In the genomic region with DNA sequence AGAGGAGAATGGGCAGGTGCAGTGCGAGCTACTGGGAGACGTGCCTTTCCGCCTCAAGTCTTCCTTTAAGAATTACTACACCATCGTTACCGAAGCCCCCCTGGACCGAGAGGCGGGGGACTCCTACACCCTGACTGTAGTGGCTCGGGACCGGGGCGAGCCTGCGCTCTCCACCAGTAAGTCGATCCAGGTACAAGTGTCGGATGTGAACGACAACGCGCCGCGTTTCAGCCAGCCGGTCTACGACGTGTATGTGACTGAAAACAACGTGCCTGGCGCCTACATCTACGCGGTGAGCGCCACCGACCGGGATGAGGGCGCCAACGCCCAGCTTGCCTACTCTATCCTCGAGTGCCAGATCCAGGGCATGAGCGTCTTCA, we compare ENCODE assay signal across 9 cellular contexts. TPM values are rescaled to one million over a fixed set of nuclear protein-coding genes. Genes with fewer than 3 reads are reported as not detected.
DNase-seq lines count a peak whose midpoint lies in the region; ATAC-seq lines count a peak whose summit lies in the region.
"Had no signal": no experiment of that assay in that cellular context is flagged by ENCODE, and none has a peak within 500 bp of the region (broad histone marks: within the 10 kb centered on the region; RNA-seq: fewer than 3 reads in every experiment).

No MANE protein-coding gene starts in this region.

- peaks cover 40 to 63% (median 41%) of the 10 kb centered on the region in 5 donors for H3K27me3 ChIP-seq in subcutaneous abdominal adipose tissue (ENCODE audit: control insufficient read depth in 5 of 5, insufficient read depth in 4 of 5, low read length in 5 of 5)

- ATAC-seq in GM18909 (IDR thresholded peaks at IDR 0.05; ENCODE audit: poor library complexity, unreplicated experiment) (no peak), GM21825 (IDR thresholded peaks at IDR 0.05; ENCODE audit: unreplicated experiment) (no peak), GM18868 (IDR thresholded peaks at IDR 0.05; ENCODE audit: unreplicated experiment) (no peak)

- no peak overlapping the region for H3K9ac ChIP-seq in subcutaneous abdominal adipose tissue (ENCODE audit: low read length in 5 of 5)

- H3K9me3 ChIP-seq in iPS-18c (ENCODE audit: control insufficient read depth, insufficient read depth, low read length) (no peaks in the 10 kb centered on the region), subcutaneous abdominal adipose tissue (ENCODE audit: control insufficient read depth in 5 of 5, low read length in 5 of 5) (peaks cover 0 to 2% (median 0%) of the 10 kb centered on the region in 5 donors)

- H3K36me3 Mint-ChIP-seq in activated T-helper 1 cell treated with anti-CD3 and anti-CD28 coated beads, Interleukin-12 subunit alpha, Interleukin-12 subunit beta, Interleukin-2, Interleukin-4 antibody, amounts not matched to agents 30 ng/mL and 10 ng/mL and 1 ng/mL, durations not matched to agents 14 hours and 24 hours and 36 hours (ENCODE audit: low read depth), result no peaks in the 10 kb centered on the region

- H3K27ac Mint-ChIP-seq in activated T-helper 1 cell treated with anti-CD3 and anti-CD28 coated beads, Interleukin-12 subunit alpha, Interleukin-12 subunit beta, Interleukin-2, Interleukin-4 antibody, amounts not matched to agents 30 ng/mL and 10 ng/mL and 1 ng/mL, durations not matched to agents 14 hours and 24 hours and 36 hours, result peak overlapping the region; percentile 40
- H3K27ac Mint-ChIP-seq: CD4-positive, CD25-positive, alpha-beta regulatory T cell had no signal

- H3K27ac ChIP-seq in subcutaneous abdominal adipose tissue (ENCODE audit: low read depth, low read length), result no peak overlapping the region

- intact Hi-C loops in activated T-helper 1 cell treated with anti-CD3 and anti-CD28 coated beads, Interleukin-12 subunit alpha, Interleukin-12 subunit beta, Interleukin-2, Interleukin-4 antibody, amounts not matched to agents 30 ng/mL and 10 ng/mL and 1 ng/mL, durations not matched to agents 14 hours and 24 hours and 36 hours (cut with micrococcal nuclease), result no loop called here

- H3K4me3 ChIP-seq in iPS-18c (ENCODE audit: insufficient read depth, low read depth, low read length) (peak overlapping the region; percentile 72), subcutaneous abdominal adipose tissue (ENCODE audit: low read depth in 1 of 5, low read length in 5 of 5) (peak overlapping the region in 3 of 5 donors; percentile 29 to 69 (median 34))

- H3K4me1 Mint-ChIP-seq in activated T-helper 1 cell treated with anti-CD3 and anti-CD28 coated beads, Interleukin-12 subunit alpha, Interleukin-12 subunit beta, Interleukin-2, Interleukin-4 antibody, amounts not matched to agents 30 ng/mL and 10 ng/mL and 1 ng/mL, durations not matched to agents 14 hours and 24 hours and 36 hours (ENCODE audit: low read depth), result peaks cover 22% of the 10 kb centered on the region

- DNase-seq in activated CD4-positive, alpha-beta T cell treated with anti-CD3 and anti-CD28 coated beads for 48 hours, result peak; percentile 16
- DNase-seq in activated CD4-positive, alpha-beta T cell treated with anti-CD3 and anti-CD28 coated beads for 1 hour, result no peak
- no peak for DNase-seq in activated T-helper 1 cell treated with anti-CD3 and anti-CD28 coated beads, Interleukin-12 subunit alpha, Interleukin-12 subunit beta, Interleukin-2, Interleukin-4 antibody, amounts not matched to agents 30 ng/mL and 10 ng/mL and 1 ng/mL, durations not matched to agents 14 hours and 24 hours and 36 hours (ENCODE audit: low spot score)
- DNase-seq: CD4-positive, CD25-positive, alpha-beta regulatory T cell had no signal

- peaks cover 50% of the 10 kb centered on the region for H3K27me3 Mint-ChIP-seq in activated T-helper 1 cell treated with anti-CD3 and anti-CD28 coated beads, Interleukin-12 subunit alpha, Interleukin-12 subunit beta, Interleukin-2, Interleukin-4 antibody, amounts not matched to agents 30 ng/mL and 10 ng/mL and 1 ng/mL, durations not matched to agents 14 hours and 24 hours and 36 hours (ENCODE audit: insufficient read depth)

- no peaks in the 10 kb centered on the region for H3K9me3 Mint-ChIP-seq in activated T-helper 1 cell treated with anti-CD3 and anti-CD28 coated beads, Interleukin-12 subunit alpha, Interleukin-12 subunit beta, Interleukin-2, Interleukin-4 antibody, amounts not matched to agents 30 ng/mL and 10 ng/mL and 1 ng/mL, durations not matched to agents 14 hours and 24 hours and 36 hours

- peaks cover 7 to 68% (median 67%) of the 10 kb centered on the region in 5 donors for H3K4me1 ChIP-seq in subcutaneous abdominal adipose tissue (ENCODE audit: control insufficient read depth in 5 of 5, insufficient read depth in 5 of 5, low read length in 5 of 5)

- H3K36me3 ChIP-seq in subcutaneous abdominal adipose tissue (ENCODE audit: control insufficient read depth in 5 of 5, insufficient read depth in 5 of 5, low read length in 5 of 5), result no peaks in the 10 kb centered on the region

- no peak overlapping the region for H3K4me3 Mint-ChIP-seq in activated T-helper 1 cell treated with anti-CD3 and anti-CD28 coated beads, Interleukin-12 subunit alpha, Interleukin-12 subunit beta, Interleukin-2, Interleukin-4 antibody, amounts not matched to agents 30 ng/mL and 10 ng/mL and 1 ng/mL, durations not matched to agents 14 hours and 24 hours and 36 hours
- H3K4me3 Mint-ChIP-seq: CD4-positive, CD25-positive, alpha-beta regulatory T cell had no signal

RNA-seq across cellular contexts. Expression of gene PCDH10, which starts 2.2 kb away (rescaled TPM):
- not detected in 2 replicates for total RNA-seq in activated T-helper 1 cell treated with anti-CD3 and anti-CD28 coated beads, Interleukin-12 subunit alpha, Interleukin-12 subunit beta, Interleukin-2, Interleukin-4 antibody, amounts not matched to agents 30 ng/mL and 10 ng/mL and 1 ng/mL, durations not matched to agents 14 hours and 24 hours and 36 hours
- total RNA-seq: CD4-positive, CD25-positive, alpha-beta regulatory T cell had no signal
